ENCODE assay signal across 2 cellular contexts in the genomic region with DNA sequence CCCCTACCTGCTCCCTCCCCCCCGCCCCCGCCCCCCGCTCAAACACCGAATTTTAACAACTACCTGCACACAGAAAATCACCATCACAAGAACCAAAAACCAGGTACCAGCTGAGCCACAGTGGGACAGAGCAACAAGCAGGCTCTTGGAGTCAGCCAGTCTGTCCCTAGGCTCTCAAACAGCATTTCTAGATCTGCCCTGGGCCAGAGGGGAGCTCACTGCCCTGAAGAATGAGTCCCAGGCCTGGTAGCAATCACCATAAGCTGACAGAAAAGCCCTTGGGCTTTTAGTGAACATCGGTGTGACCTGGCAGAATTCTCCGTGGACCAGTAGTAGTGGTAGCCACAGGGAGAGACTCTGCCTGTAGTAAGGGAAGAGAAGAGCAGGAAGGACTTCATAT.
TF ChIP-seq lines count a peak whose summit lies in the region.

No MANE protein-coding gene starts in this region.

TF ChIP-seq in GM23338, 12 proteins besides CTCF, POLR2A, EP300 and RAD21:
- TF ChIP-seq, protein P1, sequence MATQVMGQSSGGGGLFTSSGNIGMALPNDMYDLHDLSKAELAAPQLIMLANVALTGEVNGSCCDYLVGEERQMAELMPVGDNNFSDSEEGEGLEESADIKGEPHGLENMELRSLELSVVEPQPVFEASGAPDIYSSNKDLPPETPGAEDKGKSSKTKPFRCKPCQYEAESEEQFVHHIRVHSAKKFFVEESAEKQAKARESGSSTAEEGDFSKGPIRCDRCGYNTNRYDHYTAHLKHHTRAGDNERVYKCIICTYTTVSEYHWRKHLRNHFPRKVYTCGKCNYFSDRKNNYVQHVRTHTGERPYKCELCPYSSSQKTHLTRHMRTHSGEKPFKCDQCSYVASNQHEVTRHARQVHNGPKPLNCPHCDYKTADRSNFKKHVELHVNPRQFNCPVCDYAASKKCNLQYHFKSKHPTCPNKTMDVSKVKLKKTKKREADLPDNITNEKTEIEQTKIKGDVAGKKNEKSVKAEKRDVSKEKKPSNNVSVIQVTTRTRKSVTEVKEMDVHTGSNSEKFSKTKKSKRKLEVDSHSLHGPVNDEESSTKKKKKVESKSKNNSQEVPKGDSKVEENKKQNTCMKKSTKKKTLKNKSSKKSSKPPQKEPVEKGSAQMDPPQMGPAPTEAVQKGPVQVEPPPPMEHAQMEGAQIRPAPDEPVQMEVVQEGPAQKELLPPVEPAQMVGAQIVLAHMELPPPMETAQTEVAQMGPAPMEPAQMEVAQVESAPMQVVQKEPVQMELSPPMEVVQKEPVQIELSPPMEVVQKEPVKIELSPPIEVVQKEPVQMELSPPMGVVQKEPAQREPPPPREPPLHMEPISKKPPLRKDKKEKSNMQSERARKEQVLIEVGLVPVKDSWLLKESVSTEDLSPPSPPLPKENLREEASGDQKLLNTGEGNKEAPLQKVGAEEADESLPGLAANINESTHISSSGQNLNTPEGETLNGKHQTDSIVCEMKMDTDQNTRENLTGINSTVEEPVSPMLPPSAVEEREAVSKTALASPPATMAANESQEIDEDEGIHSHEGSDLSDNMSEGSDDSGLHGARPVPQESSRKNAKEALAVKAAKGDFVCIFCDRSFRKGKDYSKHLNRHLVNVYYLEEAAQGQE (IDR thresholded peaks at IDR 0.05; ENCODE audit: unreplicated experiment): no peak
- no peak for TF ChIP-seq STAT1 (IDR thresholded peaks at IDR 0.05; ENCODE audit: unreplicated experiment)
- TF ChIP-seq ZNF114 (CRISPR knock-in tag; IDR thresholded peaks at IDR 0.05): no peak
- TF ChIP-seq CREB1 (CRISPR knock-in tag; IDR thresholded peaks at IDR 0.05; ENCODE audit: low read depth): no peak
- no peak for TF ChIP-seq EZH2phosphoT487 (IDR thresholded peaks at IDR 0.05; ENCODE audit: unreplicated experiment)
- no peak for TF ChIP-seq NANOG (IDR thresholded peaks at IDR 0.05; ENCODE audit: borderline replicate concordance)
- no peak for TF ChIP-seq JUNB (IDR thresholded peaks at IDR 0.05; ENCODE audit: unreplicated experiment)
- no peak for TF ChIP-seq EZH2 (IDR thresholded peaks at IDR 0.05; ENCODE audit: low read depth, unreplicated experiment)

TF ChIP-seq in H1, 55 proteins besides CTCF, POLR2A, EP300 and RAD21:
- no peak for TF ChIP-seq SIX5 (IDR thresholded peaks at IDR 0.05; ENCODE audit: low read depth, low read length)
- TF ChIP-seq EGR1 (IDR thresholded peaks at IDR 0.05; ENCODE audit: borderline replicate concordance, low read depth, low read length): no peak
TF ChIP-seq in H1: peak in this region for 0.
